Comparison of ENCODE assay signal across 1 cellular context in genomic region chr4:42655921-42656735, GRCh38.
A peak's percentile ranks its signal among the peaks of the same experiment; 100 is the strongest.
TF ChIP-seq lines count a peak whose summit lies in the region.

No MANE protein-coding gene starts in this region.

TF ChIP-seq in HepG2, 621 proteins besides CTCF, POLR2A, EP300 and RAD21 (continued from another document and continues in another):
- TF ChIP-seq KIAA2018 (CRISPR knock-in tag; IDR thresholded peaks at IDR 0.05; ENCODE audit: borderline replicate concordance) = no peak
- TF ChIP-seq PHF8 (CRISPR knock-in tag; IDR thresholded peaks at IDR 0.05) = peak; percentile 48; the same call in 1 of the 2 replicates
- no peak for TF ChIP-seq ZNF589 (CRISPR knock-in tag; conservative IDR thresholded peaks at IDR 0.05)
- TF ChIP-seq ZNF883 (CRISPR knock-in tag; IDR thresholded peaks at IDR 0.05; ENCODE audit: not compliant biosample characterization) = peak; percentile 10
- TF ChIP-seq, protein P1, sequence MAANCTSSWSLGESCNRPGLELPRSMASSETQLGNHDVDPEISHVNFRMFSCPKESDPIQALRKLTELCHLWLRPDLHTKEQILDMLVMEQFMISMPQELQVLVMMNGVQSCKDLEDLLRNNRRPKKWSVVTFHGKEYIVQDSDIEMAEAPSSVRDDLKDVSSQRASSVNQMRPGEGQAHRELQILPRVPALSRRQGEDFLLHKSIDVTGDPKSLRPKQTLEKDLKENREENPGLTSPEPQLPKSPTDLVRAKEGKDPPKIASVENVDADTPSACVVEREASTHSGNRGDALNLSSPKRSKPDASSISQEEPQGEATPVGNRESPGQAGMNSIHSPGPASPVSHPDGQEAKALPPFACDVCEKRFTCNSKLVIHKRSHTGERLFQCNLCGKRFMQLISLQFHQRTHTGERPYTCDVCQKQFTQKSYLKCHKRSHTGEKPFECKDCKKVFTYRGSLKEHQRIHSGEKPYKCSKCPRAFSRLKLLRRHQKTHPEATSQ (CRISPR knock-in tag; IDR thresholded peaks at IDR 0.05; ENCODE audit: borderline replicate concordance) = no peak
- TF ChIP-seq CCAR2 (optimal IDR thresholded peaks at IDR 0.05; ENCODE audit: low read depth, low read length) = no peak
- TF ChIP-seq, protein P2, sequence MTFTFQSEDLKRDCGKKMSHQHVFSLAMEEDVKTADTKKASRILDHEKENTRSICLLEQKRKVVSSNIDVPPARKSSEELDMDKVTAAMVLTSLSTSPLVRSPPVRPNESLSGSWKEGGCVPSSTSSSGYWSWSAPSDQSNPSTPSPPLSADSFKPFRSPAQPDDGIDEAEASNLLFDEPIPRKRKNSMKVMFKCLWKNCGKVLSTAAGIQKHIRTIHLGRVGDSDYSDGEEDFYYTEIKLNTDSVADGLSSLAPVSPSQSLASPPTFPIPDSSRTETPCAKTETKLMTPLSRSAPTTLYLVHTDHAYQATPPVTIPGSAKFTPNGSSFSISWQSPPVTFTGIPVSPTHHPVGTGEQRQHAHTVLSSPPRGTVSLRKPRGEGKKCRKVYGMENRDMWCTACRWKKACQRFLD (CRISPR knock-in tag; IDR thresholded peaks at IDR 0.05; ENCODE audit: borderline replicate concordance) = no peak
- TF ChIP-seq ZNF567 (CRISPR knock-in tag; IDR thresholded peaks at IDR 0.05; ENCODE audit: borderline replicate concordance) = no peak
- TF ChIP-seq PRDM10 (CRISPR knock-in tag; IDR thresholded peaks at IDR 0.05; ENCODE audit: low read depth) = 0 out of 2 replicates have a peak, but pooled peaks have one; percentile 15
- no peak for TF ChIP-seq ZNF101 (CRISPR knock-in tag; IDR thresholded peaks at IDR 0.05; ENCODE audit: borderline replicate concordance, low read depth)
- TF ChIP-seq, protein P3, sequence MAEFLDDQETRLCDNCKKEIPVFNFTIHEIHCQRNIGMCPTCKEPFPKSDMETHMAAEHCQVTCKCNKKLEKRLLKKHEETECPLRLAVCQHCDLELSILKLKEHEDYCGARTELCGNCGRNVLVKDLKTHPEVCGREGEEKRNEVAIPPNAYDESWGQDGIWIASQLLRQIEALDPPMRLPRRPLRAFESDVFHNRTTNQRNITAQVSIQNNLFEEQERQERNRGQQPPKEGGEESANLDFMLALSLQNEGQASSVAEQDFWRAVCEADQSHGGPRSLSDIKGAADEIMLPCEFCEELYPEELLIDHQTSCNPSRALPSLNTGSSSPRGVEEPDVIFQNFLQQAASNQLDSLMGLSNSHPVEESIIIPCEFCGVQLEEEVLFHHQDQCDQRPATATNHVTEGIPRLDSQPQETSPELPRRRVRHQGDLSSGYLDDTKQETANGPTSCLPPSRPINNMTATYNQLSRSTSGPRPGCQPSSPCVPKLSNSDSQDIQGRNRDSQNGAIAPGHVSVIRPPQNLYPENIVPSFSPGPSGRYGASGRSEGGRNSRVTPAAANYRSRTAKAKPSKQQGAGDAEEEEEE (CRISPR knock-in tag; IDR thresholded peaks at IDR 0.05; ENCODE audit: borderline replicate concordance) = no peak
- 0 out of 2 replicates have a peak, but pooled peaks have one; percentile 9 for TF ChIP-seq ZNF564 (CRISPR knock-in tag; IDR thresholded peaks at IDR 0.05)
- TF ChIP-seq ESRRA (CRISPR knock-in tag; IDR thresholded peaks at IDR 0.05; ENCODE audit: low read depth) = 0 out of 2 replicates have a peak, but pooled peaks have one; percentile 51
- TF ChIP-seq KDM3A (CRISPR knock-in tag; IDR thresholded peaks at IDR 0.05; ENCODE audit: low read depth) = no peak
- no peak for TF ChIP-seq CREB3 (CRISPR knock-in tag; IDR thresholded peaks at IDR 0.05)
- no peak; the same call in 1 of the 2 replicates for TF ChIP-seq HIVEP1 (CRISPR knock-in tag; IDR thresholded peaks at IDR 0.05)
- no peak for TF ChIP-seq FOXM1 (CRISPR knock-in tag; IDR thresholded peaks at IDR 0.05)
- peak; percentile 39 for TF ChIP-seq AGO2 (optimal IDR thresholded peaks at IDR 0.05; ENCODE audit: low read depth, low read length)
- TF ChIP-seq, protein P4, sequence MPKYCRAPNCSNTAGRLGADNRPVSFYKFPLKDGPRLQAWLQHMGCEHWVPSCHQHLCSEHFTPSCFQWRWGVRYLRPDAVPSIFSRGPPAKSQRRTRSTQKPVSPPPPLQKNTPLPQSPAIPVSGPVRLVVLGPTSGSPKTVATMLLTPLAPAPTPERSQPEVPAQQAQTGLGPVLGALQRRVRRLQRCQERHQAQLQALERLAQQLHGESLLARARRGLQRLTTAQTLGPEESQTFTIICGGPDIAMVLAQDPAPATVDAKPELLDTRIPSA (CRISPR knock-in tag; IDR thresholded peaks at IDR 0.05; ENCODE audit: borderline replicate concordance) = no peak
- peak; percentile 34; the same call in 1 of the 2 replicates for TF ChIP-seq ZNF343 (CRISPR knock-in tag; IDR thresholded peaks at IDR 0.05)
- TF ChIP-seq ZNF34 (CRISPR knock-in tag; IDR thresholded peaks at IDR 0.05; ENCODE audit: borderline replicate concordance) = no peak
- 0 out of 2 replicates have a peak, but pooled peaks have one; percentile 21 for TF ChIP-seq SP2 (CRISPR knock-in tag; IDR thresholded peaks at IDR 0.05)
- TF ChIP-seq ZNF569 (CRISPR knock-in tag; IDR thresholded peaks at IDR 0.05; ENCODE audit: borderline replicate concordance) = no peak
- TF ChIP-seq ZNF770 (CRISPR knock-in tag; IDR thresholded peaks at IDR 0.05) = no peak
- TF ChIP-seq ZNF746 (CRISPR knock-in tag; IDR thresholded peaks at IDR 0.05) = 0 out of 2 replicates have a peak, but pooled peaks have one; percentile 24
- no peak for TF ChIP-seq GTF2F1 (IDR thresholded peaks at IDR 0.05; ENCODE audit: low read length)
- TF ChIP-seq, protein P5, sequence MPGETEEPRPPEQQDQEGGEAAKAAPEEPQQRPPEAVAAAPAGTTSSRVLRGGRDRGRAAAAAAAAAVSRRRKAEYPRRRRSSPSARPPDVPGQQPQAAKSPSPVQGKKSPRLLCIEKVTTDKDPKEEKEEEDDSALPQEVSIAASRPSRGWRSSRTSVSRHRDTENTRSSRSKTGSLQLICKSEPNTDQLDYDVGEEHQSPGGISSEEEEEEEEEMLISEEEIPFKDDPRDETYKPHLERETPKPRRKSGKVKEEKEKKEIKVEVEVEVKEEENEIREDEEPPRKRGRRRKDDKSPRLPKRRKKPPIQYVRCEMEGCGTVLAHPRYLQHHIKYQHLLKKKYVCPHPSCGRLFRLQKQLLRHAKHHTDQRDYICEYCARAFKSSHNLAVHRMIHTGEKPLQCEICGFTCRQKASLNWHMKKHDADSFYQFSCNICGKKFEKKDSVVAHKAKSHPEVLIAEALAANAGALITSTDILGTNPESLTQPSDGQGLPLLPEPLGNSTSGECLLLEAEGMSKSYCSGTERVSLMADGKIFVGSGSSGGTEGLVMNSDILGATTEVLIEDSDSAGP (CRISPR knock-in tag; IDR thresholded peaks at IDR 0.05; ENCODE audit: borderline replicate concordance) = no peak
- no peak for TF ChIP-seq ZNF430 (CRISPR knock-in tag; IDR thresholded peaks at IDR 0.05)
